In the genomic region with DNA sequence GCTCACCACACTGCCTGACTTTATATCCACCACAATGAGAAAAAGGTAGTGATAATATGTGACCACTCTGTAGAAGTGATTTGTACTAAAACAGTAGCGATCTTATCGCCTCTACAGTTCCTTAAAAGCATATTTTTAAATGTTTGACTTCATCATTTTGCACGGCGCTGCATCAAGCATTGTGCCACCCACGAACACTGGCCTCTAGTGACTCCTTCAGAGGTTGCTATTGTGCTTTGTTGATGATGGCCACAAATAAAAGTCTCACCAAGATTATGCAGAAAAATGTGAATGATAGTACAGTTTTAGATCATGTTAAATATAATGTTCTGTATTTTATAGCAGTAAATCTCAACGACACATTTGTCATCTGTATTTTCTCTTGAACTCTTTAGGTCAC, we compare ENCODE assay signal across 5 cellular contexts.
"Had no signal": no experiment of that assay in that cellular context is flagged by ENCODE, and none has a peak within 500 bp of the region (broad histone marks: within the 10 kb centered on the region; RNA-seq: fewer than 3 reads in every experiment).

No MANE protein-coding gene starts in this region.

- H3K4me3 Mint-ChIP-seq: H9 had no signal

- H3K4me1 Mint-ChIP-seq: H9 had no signal

- DNase-seq: GM23248, H9, HCEC 1CT, IMR-90 had no signal

- ATAC-seq: K562 had no signal
